Comparison of ENCODE assay signal across 1 cellular context in the genomic region with DNA sequence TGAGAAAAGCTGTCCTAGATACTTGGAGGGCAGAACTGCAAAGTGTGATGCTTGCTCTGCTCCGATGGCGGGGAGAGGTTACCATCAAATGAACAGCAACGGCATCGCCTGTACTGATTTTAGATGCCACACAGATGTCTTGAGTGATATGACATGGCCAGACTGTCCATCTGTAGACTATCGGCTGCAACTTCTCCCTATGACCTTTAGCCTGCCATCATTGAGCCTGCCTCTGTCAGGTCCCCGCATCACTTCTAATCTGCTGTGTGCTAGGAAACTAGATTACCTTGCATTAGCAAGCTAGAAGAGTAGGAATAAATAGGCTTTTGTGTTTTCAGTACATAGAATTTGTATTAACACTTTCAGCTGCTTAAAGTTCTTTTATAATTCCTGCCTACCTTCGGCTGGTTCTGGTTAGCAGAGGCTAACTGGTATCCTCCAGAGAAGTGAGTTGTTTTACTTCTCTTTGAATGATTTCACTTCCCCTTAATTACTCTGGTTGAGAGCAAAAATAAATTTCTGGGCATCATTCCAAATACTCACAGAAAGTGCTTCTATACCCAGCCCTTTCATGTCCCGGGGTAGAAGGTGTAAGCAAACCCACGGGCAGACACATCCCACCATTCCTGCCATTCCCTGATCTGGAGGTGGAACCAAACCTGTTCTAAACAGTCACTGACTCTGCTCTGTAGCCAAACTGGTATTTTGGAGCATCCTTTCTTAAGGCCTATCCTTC.
TF ChIP-seq lines count a peak whose summit lies in the region.

No MANE protein-coding gene starts in this region.

TF ChIP-seq in GM12878, 131 proteins besides CTCF, POLR2A, EP300 and RAD21 (continued from another document and continues in another):
- TF ChIP-seq NBN (IDR thresholded peaks at IDR 0.05) (no peak), NR2F1 (conservative IDR thresholded peaks at IDR 0.05) (no peak), ZSCAN29 (IDR thresholded peaks at IDR 0.05) (no peak), NR2C2 (IDR thresholded peaks at IDR 0.05; ENCODE audit: borderline replicate concordance, control insufficient read depth, insufficient read length, low read depth) (no peak), MYB (IDR thresholded peaks at IDR 0.05; ENCODE audit: borderline replicate concordance, low read depth, low read length) (no peak), POU2F2 (IDR thresholded peaks at IDR 0.05; ENCODE audit: borderline replicate concordance, low read depth, low read length) (no peak), ELK1 (IDR thresholded peaks at IDR 0.05; ENCODE audit: low read depth, low read length) (no peak), GATAD2B (conservative IDR thresholded peaks at IDR 0.05; ENCODE audit: low read depth) (no peak), ZBED1 (IDR thresholded peaks at IDR 0.05; ENCODE audit: borderline replicate concordance) (no peak), CEBPZ (IDR thresholded peaks at IDR 0.05; ENCODE audit: low read depth, low read length) (no peak), TCF3 (IDR thresholded peaks at IDR 0.05; ENCODE audit: borderline replicate concordance, insufficient read depth, low read depth, low read length) (no peak), JUND (IDR thresholded peaks at IDR 0.05; ENCODE audit: low read depth, low read length) (no peak), TARDBP (IDR thresholded peaks at IDR 0.05; ENCODE audit: borderline replicate concordance) (no peak), SUZ12 (IDR thresholded peaks at IDR 0.05; ENCODE audit: unreplicated experiment) (no peak), LARP7 (IDR thresholded peaks at IDR 0.05) (no peak), ATF7 (IDR thresholded peaks at IDR 0.05; ENCODE audit: low read depth) (no peak; the same call in 1 of the 2 replicates), KDM1A (IDR thresholded peaks at IDR 0.05; ENCODE audit: borderline replicate concordance) (no peak), ZNF274 (IDR thresholded peaks at IDR 0.05; ENCODE audit: insufficient read depth, insufficient read length) (no peak), ZNF217 (IDR thresholded peaks at IDR 0.05) (0 out of 2 replicates have a peak, but pooled peaks have one; percentile 21), BMI1 (IDR thresholded peaks at IDR 0.05; ENCODE audit: borderline replicate concordance) (no peak), SIN3A (IDR thresholded peaks at IDR 0.05; ENCODE audit: low read depth, low read length) (no peak), BRCA1 (IDR thresholded peaks at IDR 0.05; ENCODE audit: low read depth, low read length) (no peak), RAD51 (IDR thresholded peaks at IDR 0.05) (no peak), ZNF622 (IDR thresholded peaks at IDR 0.05) (no peak), YY1 (IDR thresholded peaks at IDR 0.05; ENCODE audit: low read depth, low read length) (no peak), HDAC6 (IDR thresholded peaks at IDR 0.05; ENCODE audit: unreplicated experiment) (no peak), YBX1 (IDR thresholded peaks at IDR 0.05) (no peak), NFYA (IDR thresholded peaks at IDR 0.05; ENCODE audit: borderline replicate concordance, low read depth, low read length) (no peak), BHLHE40 (IDR thresholded peaks at IDR 0.05; ENCODE audit: borderline replicate concordance in 1 of 2, low read depth in 2 of 2, low read length in 1 of 2) (0 out of 4 replicates have a peak, but pooled peaks of 1 of the 2 experiments have one; percentile 8), SRF (IDR thresholded peaks at IDR 0.05; ENCODE audit: low read depth in 2 of 2, low read length in 2 of 2) (no peak), RUNX3 (IDR thresholded peaks at IDR 0.05; ENCODE audit: low read length) (peak; percentile 39; the same call in 1 of the 2 replicates), GABPA (IDR thresholded peaks at IDR 0.05; ENCODE audit: low read depth) (no peak), IKZF2 (IDR thresholded peaks at IDR 0.05) (peak; percentile 54 to 60; a peak in 3 of 4 replicates)
- TF ChIP-seq, protein P1, sequence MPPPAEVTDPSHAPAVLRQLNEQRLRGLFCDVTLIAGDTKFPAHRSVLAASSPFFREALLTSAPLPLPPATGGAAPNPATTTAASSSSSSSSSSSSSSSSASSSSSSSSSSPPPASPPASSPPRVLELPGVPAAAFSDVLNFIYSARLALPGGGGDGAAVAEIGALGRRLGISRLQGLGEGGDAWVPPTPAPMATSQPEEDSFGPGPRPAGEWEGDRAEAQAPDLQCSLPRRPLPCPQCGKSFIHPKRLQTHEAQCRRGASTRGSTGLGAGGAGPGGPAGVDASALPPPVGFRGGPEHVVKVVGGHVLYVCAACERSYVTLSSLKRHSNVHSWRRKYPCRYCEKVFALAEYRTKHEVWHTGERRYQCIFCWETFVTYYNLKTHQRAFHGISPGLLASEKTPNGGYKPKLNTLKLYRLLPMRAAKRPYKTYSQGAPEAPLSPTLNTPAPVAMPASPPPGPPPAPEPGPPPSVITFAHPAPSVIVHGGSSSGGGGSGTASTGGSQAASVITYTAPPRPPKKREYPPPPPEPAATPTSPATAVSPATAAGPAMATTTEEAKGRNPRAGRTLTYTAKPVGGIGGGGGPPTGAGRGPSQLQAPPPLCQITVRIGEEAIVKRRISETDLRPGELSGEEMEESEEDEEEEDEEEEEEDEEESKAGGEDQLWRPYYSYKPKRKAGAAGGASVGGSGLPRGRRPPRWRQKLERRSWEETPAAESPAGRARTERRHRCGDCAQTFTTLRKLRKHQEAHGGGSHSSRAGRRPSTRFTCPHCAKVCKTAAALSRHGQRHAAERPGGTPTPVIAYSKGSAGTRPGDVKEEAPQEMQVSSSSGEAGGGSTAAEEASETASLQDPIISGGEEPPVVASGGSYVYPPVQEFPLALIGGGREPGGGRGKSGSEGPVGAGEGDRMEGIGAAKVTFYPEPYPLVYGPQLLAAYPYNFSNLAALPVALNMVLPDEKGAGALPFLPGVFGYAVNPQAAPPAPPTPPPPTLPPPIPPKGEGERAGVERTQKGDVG (CRISPR knock-in tag; IDR thresholded peaks at IDR 0.05) = no peak
- TF ChIP-seq, protein P2, sequence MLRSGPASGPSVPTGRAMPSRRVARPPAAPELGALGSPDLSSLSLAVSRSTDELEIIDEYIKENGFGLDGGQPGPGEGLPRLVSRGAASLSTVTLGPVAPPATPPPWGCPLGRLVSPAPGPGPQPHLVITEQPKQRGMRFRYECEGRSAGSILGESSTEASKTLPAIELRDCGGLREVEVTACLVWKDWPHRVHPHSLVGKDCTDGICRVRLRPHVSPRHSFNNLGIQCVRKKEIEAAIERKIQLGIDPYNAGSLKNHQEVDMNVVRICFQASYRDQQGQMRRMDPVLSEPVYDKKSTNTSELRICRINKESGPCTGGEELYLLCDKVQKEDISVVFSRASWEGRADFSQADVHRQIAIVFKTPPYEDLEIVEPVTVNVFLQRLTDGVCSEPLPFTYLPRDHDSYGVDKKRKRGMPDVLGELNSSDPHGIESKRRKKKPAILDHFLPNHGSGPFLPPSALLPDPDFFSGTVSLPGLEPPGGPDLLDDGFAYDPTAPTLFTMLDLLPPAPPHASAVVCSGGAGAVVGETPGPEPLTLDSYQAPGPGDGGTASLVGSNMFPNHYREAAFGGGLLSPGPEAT (IDR thresholded peaks at IDR 0.05; ENCODE audit: low read depth) = peak; percentile 81
- TF ChIP-seq, protein P3, sequence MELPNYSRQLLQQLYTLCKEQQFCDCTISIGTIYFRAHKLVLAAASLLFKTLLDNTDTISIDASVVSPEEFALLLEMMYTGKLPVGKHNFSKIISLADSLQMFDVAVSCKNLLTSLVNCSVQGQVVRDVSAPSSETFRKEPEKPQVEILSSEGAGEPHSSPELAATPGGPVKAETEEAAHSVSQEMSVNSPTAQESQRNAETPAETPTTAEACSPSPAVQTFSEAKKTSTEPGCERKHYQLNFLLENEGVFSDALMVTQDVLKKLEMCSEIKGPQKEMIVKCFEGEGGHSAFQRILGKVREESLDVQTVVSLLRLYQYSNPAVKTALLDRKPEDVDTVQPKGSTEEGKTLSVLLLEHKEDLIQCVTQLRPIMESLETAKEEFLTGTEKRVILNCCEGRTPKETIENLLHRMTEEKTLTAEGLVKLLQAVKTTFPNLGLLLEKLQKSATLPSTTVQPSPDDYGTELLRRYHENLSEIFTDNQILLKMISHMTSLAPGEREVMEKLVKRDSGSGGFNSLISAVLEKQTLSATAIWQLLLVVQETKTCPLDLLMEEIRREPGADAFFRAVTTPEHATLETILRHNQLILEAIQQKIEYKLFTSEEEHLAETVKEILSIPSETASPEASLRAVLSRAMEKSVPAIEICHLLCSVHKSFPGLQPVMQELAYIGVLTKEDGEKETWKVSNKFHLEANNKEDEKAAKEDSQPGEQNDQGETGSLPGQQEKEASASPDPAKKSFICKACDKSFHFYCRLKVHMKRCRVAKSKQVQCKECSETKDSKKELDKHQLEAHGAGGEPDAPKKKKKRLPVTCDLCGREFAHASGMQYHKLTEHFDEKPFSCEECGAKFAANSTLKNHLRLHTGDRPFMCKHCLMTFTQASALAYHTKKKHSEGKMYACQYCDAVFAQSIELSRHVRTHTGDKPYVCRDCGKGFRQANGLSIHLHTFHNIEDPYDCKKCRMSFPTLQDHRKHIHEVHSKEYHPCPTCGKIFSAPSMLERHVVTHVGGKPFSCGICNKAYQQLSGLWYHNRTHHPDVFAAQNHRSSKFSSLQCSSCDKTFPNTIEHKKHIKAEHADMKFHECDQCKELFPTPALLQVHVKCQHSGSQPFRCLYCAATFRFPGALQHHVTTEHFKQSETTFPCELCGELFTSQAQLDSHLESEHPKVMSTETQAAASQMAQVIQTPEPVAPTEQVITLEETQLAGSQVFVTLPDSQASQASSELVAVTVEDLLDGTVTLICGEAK (IDR thresholded peaks at IDR 0.05; ENCODE audit: borderline replicate concordance) = 0 out of 2 replicates have a peak, but pooled peaks have one; percentile 20
- TF ChIP-seq, protein P4, sequence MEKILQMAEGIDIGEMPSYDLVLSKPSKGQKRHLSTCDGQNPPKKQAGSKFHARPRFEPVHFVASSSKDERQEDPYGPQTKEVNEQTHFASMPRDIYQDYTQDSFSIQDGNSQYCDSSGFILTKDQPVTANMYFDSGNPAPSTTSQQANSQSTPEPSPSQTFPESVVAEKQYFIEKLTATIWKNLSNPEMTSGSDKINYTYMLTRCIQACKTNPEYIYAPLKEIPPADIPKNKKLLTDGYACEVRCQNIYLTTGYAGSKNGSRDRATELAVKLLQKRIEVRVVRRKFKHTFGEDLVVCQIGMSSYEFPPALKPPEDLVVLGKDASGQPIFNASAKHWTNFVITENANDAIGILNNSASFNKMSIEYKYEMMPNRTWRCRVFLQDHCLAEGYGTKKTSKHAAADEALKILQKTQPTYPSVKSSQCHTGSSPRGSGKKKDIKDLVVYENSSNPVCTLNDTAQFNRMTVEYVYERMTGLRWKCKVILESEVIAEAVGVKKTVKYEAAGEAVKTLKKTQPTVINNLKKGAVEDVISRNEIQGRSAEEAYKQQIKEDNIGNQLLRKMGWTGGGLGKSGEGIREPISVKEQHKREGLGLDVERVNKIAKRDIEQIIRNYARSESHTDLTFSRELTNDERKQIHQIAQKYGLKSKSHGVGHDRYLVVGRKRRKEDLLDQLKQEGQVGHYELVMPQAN (conservative IDR thresholded peaks at IDR 0.05) = no peak
- TF ChIP-seq, protein P5, sequence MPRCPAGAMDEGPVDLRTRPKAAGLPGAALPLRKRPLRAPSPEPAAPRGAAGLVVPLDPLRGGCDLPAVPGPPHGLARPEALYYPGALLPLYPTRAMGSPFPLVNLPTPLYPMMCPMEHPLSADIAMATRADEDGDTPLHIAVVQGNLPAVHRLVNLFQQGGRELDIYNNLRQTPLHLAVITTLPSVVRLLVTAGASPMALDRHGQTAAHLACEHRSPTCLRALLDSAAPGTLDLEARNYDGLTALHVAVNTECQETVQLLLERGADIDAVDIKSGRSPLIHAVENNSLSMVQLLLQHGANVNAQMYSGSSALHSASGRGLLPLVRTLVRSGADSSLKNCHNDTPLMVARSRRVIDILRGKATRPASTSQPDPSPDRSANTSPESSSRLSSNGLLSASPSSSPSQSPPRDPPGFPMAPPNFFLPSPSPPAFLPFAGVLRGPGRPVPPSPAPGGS (IDR thresholded peaks at IDR 0.05; ENCODE audit: borderline replicate concordance, insufficient read depth, low read depth, low read length, poor library complexity, severe bottlenecking) = no peak
